Comparison of ENCODE assay signal across 17 cellular contexts in the genomic region with DNA sequence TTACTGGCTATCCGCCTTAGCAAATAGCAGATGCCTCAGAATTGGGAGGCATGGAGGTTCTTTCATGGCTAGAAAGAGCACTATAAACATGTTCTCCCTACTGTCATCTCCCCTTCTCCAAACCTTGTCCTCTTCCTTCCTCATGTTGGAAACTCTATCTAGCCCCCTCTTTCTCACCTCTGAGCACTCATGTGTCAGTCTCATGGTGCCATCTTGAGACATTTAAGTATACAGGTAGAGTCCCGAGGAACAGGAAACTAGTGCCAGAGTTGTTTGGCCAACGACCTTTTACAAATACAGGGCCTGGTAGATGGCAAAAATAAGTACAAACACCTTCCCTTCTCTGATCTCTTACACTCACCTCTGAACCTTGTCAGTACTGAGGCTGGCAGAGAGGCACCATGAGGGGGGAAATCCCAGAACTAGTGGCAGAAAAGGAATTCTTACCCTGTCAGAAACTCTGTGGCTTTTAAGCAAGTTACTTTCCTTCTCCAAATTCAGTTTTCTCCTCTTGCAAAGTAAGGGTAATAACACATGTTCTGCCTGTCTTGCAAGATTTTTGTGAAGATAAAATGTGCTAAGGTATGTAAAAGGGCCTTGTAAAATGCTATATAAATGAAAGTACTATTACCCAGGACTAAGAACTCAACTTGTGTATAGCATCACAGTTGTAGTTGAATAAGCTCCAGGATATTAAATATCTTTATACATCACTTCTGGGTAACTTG.
"Had no signal": no experiment of that assay in that cellular context is flagged by ENCODE, and none has a peak within 500 bp of the region (broad histone marks: within the 10 kb centered on the region; RNA-seq: fewer than 3 reads in every experiment).

No MANE protein-coding gene starts in this region.

- H3K36me3 ChIP-seq: ascending aorta, gastroesophageal sphincter, heart right ventricle had no signal

- H3K9me3 ChIP-seq: ascending aorta, gastroesophageal sphincter, heart right ventricle had no signal

- H3K4me1 ChIP-seq: ascending aorta, gastroesophageal sphincter, heart right ventricle had no signal

- H3K27ac ChIP-seq: ascending aorta, epithelial cell of prostate, gastroesophageal sphincter, heart right ventricle had no signal

- H3K4me3 ChIP-seq: ascending aorta, gastroesophageal sphincter, heart right ventricle had no signal

- DNase-seq: activated CD4-positive, alpha-beta T cell treated with anti-CD3 and anti-CD28 coated beads, Interleukin-2, amount 50 U/mL, for 48 hours; activated naive CD4-positive, alpha-beta T cell treated with anti-CD3 and anti-CD28 coated beads, Interleukin-2, amount 10 ng/mL, durations not matched to agents 7 days and 5 days; dermis blood vessel endothelial cell; effector memory CD8-positive, alpha-beta T cell; heart right ventricle; mammary epithelial cell; naive thymus-derived CD8-positive, alpha-beta T cell; nucleus accumbens; posterior cingulate gyrus; retina; T-helper 9 cell had no signal

- ATAC-seq: activated T-helper 17 cell treated with anti-CD3 and anti-CD28 coated beads, Interleukin-2, amount 50 U/mL, for 72 hours; effector memory CD8-positive, alpha-beta T cell; gastroesophageal sphincter; heart right ventricle; left lobe of liver; naive thymus-derived CD8-positive, alpha-beta T cell; stimulated activated effector memory CD8-positive, alpha-beta T cell treated with anti-CD3 and anti-CD28 coated beads, Interleukin-12 subunit alpha, Interleukin-12 subunit beta, amount 100 ng/mL, for 72 hours had no signal

- H3K27me3 ChIP-seq: ascending aorta had no signal
